Comparison of ENCODE assay signal across 20 cellular contexts in the genomic region with DNA sequence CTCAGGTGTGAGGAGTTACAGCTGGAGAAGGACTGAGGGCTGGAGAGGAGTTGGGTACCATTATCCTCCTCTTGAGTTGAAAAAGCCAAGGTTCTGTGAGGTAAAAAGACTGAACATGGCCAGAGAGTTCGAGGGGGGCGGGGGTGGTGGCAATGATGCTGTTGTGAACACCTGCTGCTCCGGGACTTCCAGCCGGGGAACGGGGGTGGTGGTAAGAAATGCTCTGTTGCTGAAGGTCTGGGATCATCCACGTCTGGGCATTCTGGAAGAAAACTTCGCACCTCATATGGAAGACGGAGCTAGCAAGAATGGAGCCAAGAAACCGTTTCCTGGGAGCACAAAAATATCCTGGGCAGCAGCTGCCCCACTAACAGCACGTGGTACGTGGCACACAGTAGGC. TPM values are rescaled to one million over a fixed set of nuclear protein-coding genes. Genes with fewer than 3 reads are reported as not detected.
"Had no signal": no experiment of that assay in that cellular context is flagged by ENCODE, and none has a peak within 500 bp of the region (broad histone marks: within the 10 kb centered on the region; RNA-seq: fewer than 3 reads in every experiment).

No MANE protein-coding gene starts in this region.

- H3K9me3 Mint-ChIP-seq: activated CD4-positive, alpha-beta T cell treated with anti-CD3 and anti-CD28 coated beads, Interleukin-2, amount 10 ng/mL, durations not matched to agents 24 days and 14 days; activated naive CD4-positive, alpha-beta T cell treated with anti-CD3 and anti-CD28 coated beads for 36 hours; T-cell had no signal

- DNase-seq: activated T-cell treated with anti-CD3 and anti-CD28 coated beads, Interleukin-2, amount 50 U/mL, for 1 hour; aorta; brain microvascular endothelial cell; foreskin keratinocyte; glutamatergic neuron; hypothalamus; lower lobe of right lung; occipital lobe; spleen; stimulated activated naive CD4-positive, alpha-beta T cell; uterus had no signal

- H3K27ac Mint-ChIP-seq: activated CD4-positive, alpha-beta T cell treated with anti-CD3 and anti-CD28 coated beads, Interleukin-2, amount 10 ng/mL, durations not matched to agents 24 days and 14 days; activated naive CD4-positive, alpha-beta T cell treated with anti-CD3 and anti-CD28 coated beads for 36 hours; endodermal cell; T-cell; WTC11 had no signal

- H3K4me1 ChIP-seq: foreskin keratinocyte, lower lobe of right lung, uterus had no signal

- H3K27me3 ChIP-seq: uterus had no signal

- H3K36me3 Mint-ChIP-seq: T-cell had no signal

- H3K9me3 ChIP-seq: lower lobe of right lung, spleen, tibial nerve, uterus had no signal

- H3K4me3 ChIP-seq: dorsolateral prefrontal cortex, lower lobe of right lung, spleen, tibial nerve, uterus had no signal

- FAIRE-seq: colon had no signal

- H3K27ac ChIP-seq: brain microvascular endothelial cell, dorsolateral prefrontal cortex, epithelial cell of prostate, foreskin keratinocyte, lower lobe of right lung, spleen, tibial nerve, uterus had no signal

- H3K36me3 ChIP-seq: brain microvascular endothelial cell, lower lobe of right lung, spleen, tibial nerve, uterus had no signal

- H3K4me3 Mint-ChIP-seq: activated CD4-positive, alpha-beta T cell treated with anti-CD3 and anti-CD28 coated beads, Interleukin-2, amount 10 ng/mL, durations not matched to agents 24 days and 14 days; endodermal cell; T-cell; WTC11 had no signal

RNA-seq across cellular contexts. Expression of a gene that starts 20.1 kb away (rescaled TPM):
- total RNA-seq: activated CD4-positive, alpha-beta T cell treated with anti-CD3 and anti-CD28 coated beads, Interleukin-2, amount 10 ng/mL, durations not matched to agents 24 days and 14 days; activated naive CD4-positive, alpha-beta T cell treated with anti-CD3 and anti-CD28 coated beads for 36 hours; foreskin keratinocyte had no signal
